8 cellular contexts compared by ENCODE assay signal in genomic region chr6:19050765-19051164, GRCh38.
"Had no signal": no experiment of that assay in that cellular context is flagged by ENCODE, and none has a peak within 500 bp of the region (broad histone marks: within the 10 kb centered on the region; RNA-seq: fewer than 3 reads in every experiment).

No MANE protein-coding gene starts in this region.

- H3K4me3 ChIP-seq: GM12878 had no signal

- FAIRE-seq: G401.6, GM12878, GM12891, GM12892, GM18507, GM19239 had no signal

- DNase-seq: GDM1, GF-D8 had no signal

- ATAC-seq: GM12878 had no signal
